22 cellular contexts compared by ENCODE assay signal in genomic region chr10:7706534-7707073, GRCh38. TPM values are rescaled to one million over a fixed set of nuclear protein-coding genes. Genes with fewer than 3 reads are reported as not detected.
A peak's percentile ranks its signal among the peaks of the same experiment; 100 is the strongest.
DNase-seq lines count a peak whose midpoint lies in the region; ATAC-seq, FAIRE-seq and TF ChIP-seq lines count a peak whose summit lies in the region.
"Had no signal": no experiment of that assay in that cellular context is flagged by ENCODE, and none has a peak within 500 bp of the region (broad histone marks: within the 10 kb centered on the region; RNA-seq: fewer than 3 reads in every experiment).

No MANE protein-coding gene starts in this region.

- DNase-seq in A549 (ENCODE audit: low read depth in 1 of 2, low spot score in 1 of 2) (no peak), hepatocyte (ENCODE audit: low spot score) (no peak), putamen (ENCODE audit: low spot score) (peak; percentile 24), C1 segment of cervical spinal cord (lab: John Stamatoyannopoulos, UW) (no peak), colonic mucosa (no peak)
- no peak for DNase-seq in activated naive CD4-positive, alpha-beta T cell treated with anti-CD3 and anti-CD28 coated beads, Interleukin-2, amount 50 U/mL, for 16 hours
- DNase-seq: CD8-positive, alpha-beta T cell; DMS 273 treated with DMSO at 0.1 percent for 48 hours; DMS53; DND-41; EL; GOT3; HFFc6 had no signal

- intact Hi-C loops in colonic mucosa (cut with DNase I): no loop called here

- CTCF ChIA-PET in A549 (lab: Yijun Ruan, JAX): interaction anchor here (0.7 to 4.7 kb wide), 2 partner anchors 19 to 181 kb away, joined by 3 to 27 read pairs; no protein-coding TSS in a partner anchor

- no peak overlapping the region for H3K4me3 ChIP-seq in A549
- H3K4me3 ChIP-seq in hepatocyte: no peak overlapping the region
- H3K4me3 ChIP-seq in liver (ENCODE audit: low read depth in 1 of 3, low read length in 3 of 3): peak overlapping the region; percentile 32 to 93 (median 72)
- no peak overlapping the region for H3K4me3 ChIP-seq in colonic mucosa
- H3K4me3 ChIP-seq: BLaER1, GM12878 had no signal

- peak overlapping the region; percentile 49 for H3K4me2 ChIP-seq in A549
- H3K4me2 ChIP-seq in hepatocyte: peak overlapping the region; percentile 38
- H3K4me2 ChIP-seq: BLaER1 had no signal

- H3K9me3 ChIP-seq in A549: no peaks in the 10 kb centered on the region
- no peaks in the 10 kb centered on the region for H3K9me3 ChIP-seq in hepatocyte (ENCODE audit: low read depth)
- no peaks in the 10 kb centered on the region for H3K9me3 ChIP-seq in liver (ENCODE audit: control insufficient read depth in 4 of 4, low read length in 3 of 4)
- H3K9me3 ChIP-seq in colonic mucosa: no peaks in the 10 kb centered on the region
- H3K9me3 ChIP-seq: BLaER1 had no signal

- TF ChIP-seq POLR2A in A549 (IDR thresholded peaks at IDR 0.05; ENCODE audit: low read length): no peak

- H3K79me2 ChIP-seq in hepatocyte: no peaks in the 10 kb centered on the region

- H3K9ac ChIP-seq in liver (ENCODE audit: low read depth in 1 of 2, low read length in 2 of 2) (no peak overlapping the region), colonic mucosa (ENCODE audit: low read depth in 2 of 2, low read length in 2 of 2) (no peak overlapping the region)
- H3K9ac ChIP-seq: BLaER1 had no signal

- H3K27ac ChIP-seq in A549 (peak overlapping the region; percentile 2 to 70; a peak in 5 of 6 replicates), hepatocyte (no peak overlapping the region), liver (ENCODE audit: low read depth in 1 of 2, low read length in 2 of 2) (peak overlapping the region; percentile 19 to 42), colonic mucosa (no peak overlapping the region)
- H3K27ac ChIP-seq: 22Rv1, BLaER1 had no signal

- 20% methylated on average over 4 of the region's 4 CpGs for WGBS in A549 (ENCODE audit: missing lambda C conversion rate)
- WGBS in hepatocyte (ENCODE audit: low lambda C conversion rate, missing lambda C conversion rate): 81% methylated on average over 4 of the region's 4 CpGs
- 35% methylated on average over 4 of the region's 4 CpGs for WGBS in liver

- H2AFZ ChIP-seq in hepatocyte: no peak overlapping the region

- no peaks in the 10 kb centered on the region for H4K20me1 ChIP-seq in hepatocyte (ENCODE audit: insufficient read depth, poor library complexity, severe bottlenecking)
- H4K20me1 ChIP-seq: BLaER1 had no signal

- TF ChIP-seq RAD21 in A549 (conservative IDR thresholded peaks at IDR 0.05 in 1 of 2, IDR thresholded peaks at IDR 0.05 in 1 of 2): no peak
- no peak for TF ChIP-seq RAD21 in liver (IDR thresholded peaks at IDR 0.05)

- ATAC-seq in A549: no peak
- ATAC-seq: CD8-positive, alpha-beta T cell; GM12878; HCT116 had no signal

- TF ChIP-seq CTCF in A549 (IDR thresholded peaks at IDR 0.05) (no peak), hepatocyte (IDR thresholded peaks at IDR 0.05; ENCODE audit: poor library complexity) (no peak), liver (IDR thresholded peaks at IDR 0.05; ENCODE audit: low read depth, low read length, missing input control) (no peak), colonic mucosa (IDR thresholded peaks at IDR 0.05) (no peak)

- H3K4me1 ChIP-seq in A549 (peaks cover 14% of the 10 kb centered on the region; the same call in 2 of the 3 replicates), hepatocyte (ENCODE audit: insufficient read depth) (no peaks in the 10 kb centered on the region), liver (ENCODE audit: control insufficient read depth in 4 of 4, insufficient read depth in 4 of 4, low read length in 3 of 4) (peaks cover 11 to 70% (median 56%) of the 10 kb centered on the region in 4 donors), colonic mucosa (no peaks in the 10 kb centered on the region)
- H3K4me1 ChIP-seq: BLaER1 had no signal

- H3K27me3 ChIP-seq in hepatocyte: no peaks in the 10 kb centered on the region
- H3K27me3 ChIP-seq in liver (ENCODE audit: control insufficient read depth in 4 of 4, insufficient read depth in 4 of 4, low read length in 3 of 4): no peaks in the 10 kb centered on the region
- H3K27me3 ChIP-seq in colonic mucosa: no peaks in the 10 kb centered on the region
- H3K27me3 ChIP-seq: BLaER1 had no signal

- POLR2A ChIA-PET in A549 (lab: Yijun Ruan, JAX): no interaction called here

- FAIRE-seq in A549 (lab: Jason Lieb, UNC): no peak
- FAIRE-seq: GM12878 had no signal

- no peaks in the 10 kb centered on the region for H3K9me2 ChIP-seq in hepatocyte (replicated peaks; ENCODE audit: insufficient read depth)

- no peak for TF ChIP-seq EP300 in A549 (IDR thresholded peaks at IDR 0.05)

- H3K36me3 ChIP-seq in hepatocyte (replicated peaks; ENCODE audit: insufficient read depth, low read depth) (no peaks in the 10 kb centered on the region), liver (ENCODE audit: control insufficient read depth in 4 of 4, insufficient read depth in 3 of 4, low read depth in 1 of 4, low read length in 3 of 4) (peaks cover 0 to 14% (median under 1%) of the 10 kb centered on the region in 4 donors), colonic mucosa (no peaks in the 10 kb centered on the region)
- H3K36me3 ChIP-seq: BLaER1 had no signal

TF ChIP-seq in A549, 52 proteins besides CTCF, POLR2A, EP300 and RAD21:
- TF ChIP-seq FOXS1 (CRISPR knock-in tag; IDR thresholded peaks at IDR 0.05) (no peak), JUN (IDR thresholded peaks at IDR 0.05) (0 out of 5 replicates have a peak, but pooled peaks of 1 of the 2 experiments have one; percentile 27)

TF ChIP-seq in liver, 16 proteins besides CTCF, POLR2A, EP300 and RAD21 (continues in another document):
- TF ChIP-seq REST (IDR thresholded peaks at IDR 0.05): no peak
- no peak for TF ChIP-seq NR2F2 (IDR thresholded peaks at IDR 0.05)
- TF ChIP-seq GABPA (IDR thresholded peaks at IDR 0.05 in 1 of 2, conservative IDR thresholded peaks at IDR 0.05 in 1 of 2): no peak
- no peak for TF ChIP-seq HNF4A (conservative IDR thresholded peaks at IDR 0.05)
- no peak for TF ChIP-seq ZBTB33 (IDR thresholded peaks at IDR 0.05)
- TF ChIP-seq MAX (IDR thresholded peaks at IDR 0.05): no peak

RNA-seq across cellular contexts. Expression of gene ITIH2, which starts 3.5 kb away (rescaled TPM):
- polyA plus RNA-seq in A549 (2011; rRNA removed) (0.54 and 0.83 TPM in 2 replicates), A549 (2017; fragmentation: RNase III; extraction: RNeasy Plus Mini Kit Qiagen cat#74134 plus additional on column Dnase treatment) (0.31 to 0.34 TPM (median 0.32 TPM) in 3 replicates), hepatocyte (61.9 and 70.2 TPM in 2 replicates), liver (100 to 1,000 TPM; 261 to 467 TPM)
- polyA plus RNA-seq in A549 (2012; cell fraction: cytosol; rRNA removed): 0.03 TPM in 2 replicates
- 0.05 TPM in 2 replicates for polyA plus RNA-seq in A549 (2012; cell fraction: nucleus; rRNA removed)
- polyA minus RNA-seq in A549 (2011; rRNA and poly(A)+ RNA removed): 0.34 and 0.66 TPM in 2 replicates
- total RNA-seq in hepatocyte (181 and 194 TPM in 2 replicates), liver (1,000 to 10,000 TPM in 1 of 2 donors, 100 to 1,000 TPM in 1; 598 to 1,345 TPM), colonic mucosa (1 to 10 TPM in 1 of 2 donors, not detected in 1; 1.6 TPM)
- total RNA-seq: A673; CD8-positive, alpha-beta T cell; G401; H7; HFFc6 had no signal
- polyA plus RNA-seq: AG04450 had no signal

RNA-seq across cellular contexts. Expression of gene ITIH5, which starts 39.8 kb away (rescaled TPM):
- 0.05 and 0.09 TPM in 2 replicates for polyA plus RNA-seq in A549 (2011; rRNA removed)
- 0.01 and 0.03 TPM in 2 replicates for polyA plus RNA-seq in A549 (2012; cell fraction: cytosol; rRNA removed)
- polyA plus RNA-seq in A549 (2012; cell fraction: nucleus; rRNA removed): 0.04 and 0.17 TPM in 2 replicates
- polyA plus RNA-seq in A549 (2017; fragmentation: RNase III; extraction: RNeasy Plus Mini Kit Qiagen cat#74134 plus additional on column Dnase treatment): 0.03 to 0.05 TPM (median 0.05 TPM) in 3 replicates
- 0.17 and 0.54 TPM in 2 replicates for polyA minus RNA-seq in A549 (2011; rRNA and poly(A)+ RNA removed)
- total RNA-seq in hepatocyte: 22.8 and 24.4 TPM in 2 replicates
- 17.6 and 22.3 TPM in 2 replicates for polyA plus RNA-seq in hepatocyte
- total RNA-seq in liver: 1 to 10 TPM; 1.3 TPM
- polyA plus RNA-seq in liver: under 1 TPM; 0.60 to 0.71 TPM
- 10 to 100 TPM in 1 of 2 donors, 1 to 10 TPM in 1; 2.2 to 15.6 TPM for total RNA-seq in colonic mucosa
- total RNA-seq: A673; CD8-positive, alpha-beta T cell; HFFc6 had no signal

Comparison
In these comparisons a context has a peak if more than half of its experiments do, and no peak if none do; other contexts are left out.
1. H3K27ac ChIP-seq: peak in A549 (2 of 2) and liver (2 of 2); none in hepatocyte (single experiment) and colonic mucosa (single experiment).
2. H3K4me3 ChIP-seq: peak in liver (3 of 3); none in A549 (single experiment), hepatocyte (single experiment) and colonic mucosa (single experiment).
3. RNA of gene ITIH2, which starts 3.5 kb away (total RNA-seq): 598 to 1,345 TPM in liver and 181 to 194 TPM in hepatocyte; 1.6 TPM in colonic mucosa; every median in the first group is over 10 times any median in the second.